ENCODE assay signal across 8 cellular contexts in genomic region chr16:1983053-1983543, GRCh38. TPM values are rescaled to one million over a fixed set of nuclear protein-coding genes. Genes with fewer than 3 reads are reported as not detected.
DNase-seq lines count a peak whose midpoint lies in the region; ATAC-seq and TF ChIP-seq lines count a peak whose summit lies in the region.

No MANE protein-coding gene starts in this region.

- no peak for ATAC-seq in activated CD8-positive, alpha-beta memory T cell treated with anti-CD3 and anti-CD28 coated beads, Interleukin-2, amount 10 ng/mL, durations not matched to agents 7 days and 5 days
- no peak for ATAC-seq in GM18867 (IDR thresholded peaks at IDR 0.05; ENCODE audit: unreplicated experiment)

- H3K4me1 Mint-ChIP-seq in activated CD8-positive, alpha-beta memory T cell treated with anti-CD3 and anti-CD28 coated beads, Interleukin-2, amount 10 ng/mL, durations not matched to agents 7 days and 5 days: peaks cover 13% of the 10 kb centered on the region

- H3K36me3 Mint-ChIP-seq in activated CD8-positive, alpha-beta memory T cell treated with anti-CD3 and anti-CD28 coated beads, Interleukin-2, amount 10 ng/mL, durations not matched to agents 7 days and 5 days: peaks cover 8% of the 10 kb centered on the region

- TF ChIP-seq POLR2A in adrenal gland (IDR thresholded peaks at IDR 0.05) (no peak), lower leg skin (IDR thresholded peaks at IDR 0.05) (no peak)

- H3K27ac ChIP-seq in adrenal gland (peak overlapping the region in 3 of 5 donors; percentile 11 to 74 (median 71)), thymus (ENCODE audit: low read depth) (no peak overlapping the region)

- H3K4me3 ChIP-seq in adrenal gland: peak overlapping the region in 2 of 4 donors; percentile 57 to 74
- peak overlapping the region; percentile 57 for H3K4me3 ChIP-seq in lower leg skin (ENCODE audit: low read depth, poor library complexity, severe bottlenecking)
- peak overlapping the region; percentile 80 for H3K4me3 ChIP-seq in thymus (ENCODE audit: low read length)

- H3K27ac Mint-ChIP-seq in activated CD8-positive, alpha-beta memory T cell treated with anti-CD3 and anti-CD28 coated beads, Interleukin-2, amount 10 ng/mL, durations not matched to agents 7 days and 5 days: no peak overlapping the region

- no peak for DNase-seq in activated CD8-positive, alpha-beta memory T cell treated with anti-CD3 and anti-CD28 coated beads, Interleukin-2, amount 10 ng/mL, durations not matched to agents 7 days and 5 days
- no peak for DNase-seq in activated CD8-positive, alpha-beta memory T cell treated with anti-CD3 and anti-CD28 coated beads, Interleukin-2, amount 50 U/mL, for 48 hours
- DNase-seq in adrenal gland (no peak), lower leg skin (ENCODE audit: low spot score in 2 of 2) (no peak)
- DNase-seq in central memory CD4-positive, alpha-beta T cell: no peak
- no peak for DNase-seq in activated effector memory CD4-positive, alpha-beta T cell treated with anti-CD3 and anti-CD28 coated beads, Interleukin-2, amount 50 U/mL, for 16 hours

- 22 to 30% (median 25%) methylated on average over 14 to 18 of the region's 18 CpGs for WGBS in adrenal gland, 4 donors
- WGBS in lower leg skin, 2 donors: 26 to 32% methylated on average over 18 of the region's 18 CpGs
- WGBS in thymus: 26% methylated on average over 18 of the region's 18 CpGs

- TF ChIP-seq CTCF in adrenal gland (IDR thresholded peaks at IDR 0.05): peak in 1 of 6 experiments; percentile 7
- no peak for TF ChIP-seq CTCF in lower leg skin (IDR thresholded peaks at IDR 0.05)

- peaks cover 0 to 18% of the 10 kb centered on the region in 2 donors for H3K4me1 ChIP-seq in adrenal gland (replicated peaks in 1 of 2)
- H3K4me1 ChIP-seq in thymus (ENCODE audit: control insufficient read depth, insufficient read depth, low read length): peaks cover 10% of the 10 kb centered on the region

- H3K4me3 Mint-ChIP-seq in activated CD8-positive, alpha-beta memory T cell treated with anti-CD3 and anti-CD28 coated beads, Interleukin-2, amount 10 ng/mL, durations not matched to agents 7 days and 5 days: peak overlapping the region; percentile 83

- intact Hi-C loops in adrenal gland (cut with DNase I) (no loop called here), lower leg skin (cut with DNase I; ENCODE audit: low total_unique reads) (no loop called here)

- CTCF ChIA-PET in activated CD8-positive, alpha-beta memory T cell treated with anti-CD3 and anti-CD28 coated beads, Interleukin-2, amount 10 ng/mL, durations not matched to agents 7 days and 5 days (lab: Charles Lee): interaction anchor here (1.1 to 4.5 kb wide), 6 partner anchors 10 to 170 kb away, joined by 3 to 22 read pairs (median 4); partner anchors contain the start of gene TBL3

- peaks cover 39% of the 10 kb centered on the region for H3K27me3 Mint-ChIP-seq in activated CD8-positive, alpha-beta memory T cell treated with anti-CD3 and anti-CD28 coated beads, Interleukin-2, amount 10 ng/mL, durations not matched to agents 7 days and 5 days

- H3K36me3 ChIP-seq in adrenal gland (replicated peaks in 1 of 2): peaks cover 0 to 25% of the 10 kb centered on the region in 2 donors
- H3K36me3 ChIP-seq in thymus (ENCODE audit: control insufficient read depth, insufficient read depth): peaks cover 16% of the 10 kb centered on the region

- H3K9me3 ChIP-seq in adrenal gland (replicated peaks in 1 of 3) (no peaks in the 10 kb centered on the region), thymus (ENCODE audit: control insufficient read depth) (peaks cover 2% of the 10 kb centered on the region)

- no peaks in the 10 kb centered on the region for H3K9me3 Mint-ChIP-seq in activated CD8-positive, alpha-beta memory T cell treated with anti-CD3 and anti-CD28 coated beads, Interleukin-2, amount 10 ng/mL, durations not matched to agents 7 days and 5 days (ENCODE audit: low read depth)

- H3K27me3 ChIP-seq in adrenal gland (peaks cover 26% of the 10 kb centered on the region), thymus (ENCODE audit: control insufficient read depth, insufficient read depth) (peaks cover 61% of the 10 kb centered on the region)

RNA-seq across cellular contexts. Expression of gene GFER, which starts 0.9 kb away (rescaled TPM):
- 10 to 100 TPM; 33.5 to 40.9 TPM for total RNA-seq in activated CD8-positive, alpha-beta memory T cell treated with anti-CD3 and anti-CD28 coated beads, Interleukin-2, amount 10 ng/mL, durations not matched to agents 7 days and 5 days
- total RNA-seq in adrenal gland: 10 to 100 TPM; 16.4 to 37.6 (median 27.8) TPM
- polyA plus RNA-seq in adrenal gland: 10 to 100 TPM; 17.4 to 60.8 (median 54.4) TPM
- 10 to 100 TPM in 3 of 4 donors, 1 to 10 TPM in 1; 9.7 to 14.4 (median 11.6) TPM for total RNA-seq in lower leg skin
- polyA plus RNA-seq in thymus: 28.0 TPM

RNA-seq across cellular contexts. Expression of gene NOXO1, which starts 1.8 kb away (rescaled TPM):
- total RNA-seq in activated CD8-positive, alpha-beta memory T cell treated with anti-CD3 and anti-CD28 coated beads, Interleukin-2, amount 10 ng/mL, durations not matched to agents 7 days and 5 days: under 1 TPM in 1 of 2 experiments, not detected in 1; 0.26 TPM
- total RNA-seq in adrenal gland: under 1 TPM in 2 of 8 donors, not detected in 6; 0.47 to 0.53 TPM
- 1 to 10 TPM in 2 of 3 donors, not detected in 1; 1.3 to 3.3 TPM for polyA plus RNA-seq in adrenal gland
- total RNA-seq in lower leg skin: 1 to 10 TPM in 1 of 4 donors, under 1 TPM in 1, not detected in 2; 0.23 to 1.2 TPM
- 5.7 TPM for polyA plus RNA-seq in thymus

RNA-seq across cellular contexts. Expression of gene SYNGR3, which starts 6.7 kb away (rescaled TPM):
- 10 to 100 TPM in 1 of 2 experiments, 1 to 10 TPM in 1; 6.4 to 17.6 TPM for total RNA-seq in activated CD8-positive, alpha-beta memory T cell treated with anti-CD3 and anti-CD28 coated beads, Interleukin-2, amount 10 ng/mL, durations not matched to agents 7 days and 5 days
- total RNA-seq in adrenal gland: 10 to 100 TPM in 1 of 8 donors, 1 to 10 TPM in 2, under 1 TPM in 3, not detected in 2; 0.54 to 10.9 (median 1.7) TPM
- 1 to 10 TPM; 3.2 to 5.2 (median 4.4) TPM for polyA plus RNA-seq in adrenal gland
- total RNA-seq in lower leg skin: 1 to 10 TPM in 1 of 4 donors, under 1 TPM in 2, not detected in 1; 0.72 to 1.1 (median 0.78) TPM
- polyA plus RNA-seq in thymus: 2.7 TPM

RNA-seq across cellular contexts. Expression of gene TBL3, which starts 11.2 kb away (rescaled TPM):
- total RNA-seq in activated CD8-positive, alpha-beta memory T cell treated with anti-CD3 and anti-CD28 coated beads, Interleukin-2, amount 10 ng/mL, durations not matched to agents 7 days and 5 days: 10 to 100 TPM; 41.9 to 42.3 TPM
- 100 to 1,000 TPM in 1 of 8 donors, 10 to 100 TPM in 7; 22.3 to 137 (median 36.2) TPM for total RNA-seq in adrenal gland
- polyA plus RNA-seq in adrenal gland: 100 to 1,000 TPM in 2 of 3 donors, 10 to 100 TPM in 1; 10.8 to 106 (median 105) TPM
- 100 to 1,000 TPM in 2 of 4 donors, 10 to 100 TPM in 2; 60.8 to 114 (median 83.7) TPM for total RNA-seq in lower leg skin
- 52.3 TPM for polyA plus RNA-seq in thymus

RNA-seq across cellular contexts. Expression of gene RNF151, which starts 16.4 kb away (rescaled TPM):
- total RNA-seq in activated CD8-positive, alpha-beta memory T cell treated with anti-CD3 and anti-CD28 coated beads, Interleukin-2, amount 10 ng/mL, durations not matched to agents 7 days and 5 days: not detected
- under 1 TPM in 1 of 8 donors, not detected in 7; 0.47 TPM for total RNA-seq in adrenal gland
- under 1 TPM in 2 of 3 donors, not detected in 1; 0.20 to 0.64 TPM for polyA plus RNA-seq in adrenal gland
- total RNA-seq in lower leg skin: not detected
- polyA plus RNA-seq in thymus: 0.82 TPM
